19 cellular contexts compared by ENCODE assay signal in genomic region chr9:4324513-4324912, GRCh38. TPM values are rescaled to one million over a fixed set of nuclear protein-coding genes. Genes with fewer than 3 reads are reported as not detected.
DNase-seq lines count a peak whose midpoint lies in the region; ATAC-seq, FAIRE-seq and TF ChIP-seq lines count a peak whose summit lies in the region.
"Had no signal": no experiment of that assay in that cellular context is flagged by ENCODE, and none has a peak within 500 bp of the region (broad histone marks: within the 10 kb centered on the region; RNA-seq: fewer than 3 reads in every experiment).

No MANE protein-coding gene starts in this region.

- H3K9me3 ChIP-seq in astrocyte (ENCODE audit: insufficient read depth, low read depth, low read length) (no peaks in the 10 kb centered on the region), sigmoid colon (no peaks in the 10 kb centered on the region), upper lobe of left lung (no peaks in the 10 kb centered on the region)
- H3K9me3 ChIP-seq: esophagus squamous epithelium, lower lobe of right lung, right atrium auricular region, SJSA1, tibial artery had no signal

- no peak overlapping the region for H3K9ac ChIP-seq in astrocyte (ENCODE audit: low read length)

- peak overlapping the region; percentile 41 for H2AFZ ChIP-seq in astrocyte (ENCODE audit: low read depth, low read length)

- 61 to 88% methylated on average over 2 of the region's 2 CpGs for WGBS in sigmoid colon, 2 donors
- 75 to 76% methylated on average over 2 of the region's 2 CpGs for WGBS in upper lobe of left lung, 2 donors

- intact Hi-C loops in sigmoid colon (cut with DNase I) = no loop called here

- H3K36me3 Mint-ChIP-seq in astrocyte (ENCODE audit: low read depth, unreplicated experiment) = peaks cover 2% of the 10 kb centered on the region

- TF ChIP-seq EP300 in sigmoid colon (IDR thresholded peaks at IDR 0.05) (no peak), upper lobe of left lung (IDR thresholded peaks at IDR 0.05) (no peak)

- H3K9me3 Mint-ChIP-seq in astrocyte (ENCODE audit: unreplicated experiment) = peaks cover 4% of the 10 kb centered on the region
- H3K9me3 Mint-ChIP-seq: dendritic cell treated with granulocyte-macrophage colony-stimulating factor and Interleukin-4, amounts not matched to agents 40 ng/mL and 50 ng/mL, for 4 days had no signal

- FAIRE-seq in astrocyte (lab: Jason Lieb, UNC) = no peak

- H3K27me3 ChIP-seq in astrocyte (ENCODE audit: insufficient read depth, low read length) (no peaks in the 10 kb centered on the region), sigmoid colon (no peaks in the 10 kb centered on the region), upper lobe of left lung (no peaks in the 10 kb centered on the region)
- H3K27me3 ChIP-seq: esophagus squamous epithelium, right atrium auricular region, SJSA1, tibial artery had no signal

- no peak for ATAC-seq in upper lobe of left lung (ENCODE audit: low FRiP score in 2 of 2)
- ATAC-seq: lower lobe of right lung had no signal

- TF ChIP-seq POLR2A in sigmoid colon (IDR thresholded peaks at IDR 0.05) (no peak), upper lobe of left lung (IDR thresholded peaks at IDR 0.05) (no peak)

- H3K27ac ChIP-seq in astrocyte (ENCODE audit: low read depth, low read length) = peak overlapping the region; percentile 36
- no peak overlapping the region for H3K27ac ChIP-seq in sigmoid colon
- no peak overlapping the region for H3K27ac ChIP-seq in upper lobe of left lung
- H3K27ac ChIP-seq: esophagus squamous epithelium, lower lobe of right lung, right atrium auricular region, SJSA1 had no signal

- no peak overlapping the region for H3K4me3 ChIP-seq in astrocyte (ENCODE audit: insufficient read depth, low read depth, low read length)
- H3K4me3 ChIP-seq in sigmoid colon = no peak overlapping the region
- H3K4me3 ChIP-seq in upper lobe of left lung = no peak overlapping the region
- H3K4me3 ChIP-seq: esophagus squamous epithelium, lower lobe of right lung, right atrium auricular region, SJSA1, tibial artery had no signal

- H3K4me1 ChIP-seq in astrocyte (ENCODE audit: insufficient read depth, low read length) (peaks cover 21% of the 10 kb centered on the region), sigmoid colon (no peaks in the 10 kb centered on the region), upper lobe of left lung (no peaks in the 10 kb centered on the region)
- H3K4me1 ChIP-seq: lower lobe of right lung, right atrium auricular region had no signal

- no peaks in the 10 kb centered on the region for H4K20me1 ChIP-seq in astrocyte (ENCODE audit: insufficient read depth, low read length)

- DNase-seq in A172 (ENCODE audit: low spot score) = peak; percentile 70
- DNase-seq in HCEC 1CT = peak; percentile 81
- peak; percentile 88 for DNase-seq in astrocyte (ENCODE audit: low read depth)
- peak; percentile 88 for DNase-seq in iris pigment epithelial cell (ENCODE audit: low read depth)
- no peak for DNase-seq in NCI-H69 (lab: John Stamatoyannopoulos, UW)
- DNase-seq in sigmoid colon = no peak
- no peak for DNase-seq in upper lobe of left lung
- no peak for DNase-seq in mucosa of gallbladder (ENCODE audit: low spot score)
- DNase-seq: activated CD4-positive, alpha-beta T cell treated with anti-CD3 and anti-CD28 coated beads, Interleukin-2, amount 50 U/mL, for 1 hour; amniotic stem cell; esophagus squamous epithelium; lower lobe of right lung; NCI-H1092 treated with DMSO at 0.1 percent for 48 hours; NCI-H2227 treated with DMSO at 0.1 percent for 48 hours; nephron progenitor cell; tibial artery had no signal

- H3K36me3 ChIP-seq in astrocyte (ENCODE audit: insufficient read depth, low read length) = no peaks in the 10 kb centered on the region
- no peaks in the 10 kb centered on the region for H3K36me3 ChIP-seq in sigmoid colon
- H3K36me3 ChIP-seq in upper lobe of left lung = no peaks in the 10 kb centered on the region
- H3K36me3 ChIP-seq: esophagus squamous epithelium, lower lobe of right lung, right atrium auricular region, SJSA1, tibial artery had no signal

- H3K79me2 ChIP-seq in astrocyte (ENCODE audit: insufficient read depth, low read length) = no peaks in the 10 kb centered on the region

- TF ChIP-seq CTCF in astrocyte (IDR thresholded peaks at IDR 0.05; ENCODE audit: insufficient read depth, low read depth, low read length) = no peak
- no peak for TF ChIP-seq CTCF in sigmoid colon (IDR thresholded peaks at IDR 0.05)
- TF ChIP-seq CTCF in upper lobe of left lung (IDR thresholded peaks at IDR 0.05) = no peak

- no peak overlapping the region for H3K4me3 Mint-ChIP-seq in astrocyte (ENCODE audit: unreplicated experiment)
- H3K4me3 Mint-ChIP-seq: dendritic cell treated with granulocyte-macrophage colony-stimulating factor and Interleukin-4, amounts not matched to agents 40 ng/mL and 50 ng/mL, for 4 days; nephron progenitor cell had no signal

- no peak overlapping the region for H3K27ac Mint-ChIP-seq in astrocyte (ENCODE audit: unreplicated experiment)
- H3K27ac Mint-ChIP-seq: dendritic cell treated with granulocyte-macrophage colony-stimulating factor and Interleukin-4, amounts not matched to agents 40 ng/mL and 50 ng/mL, for 4 days; nephron progenitor cell had no signal

- no peaks in the 10 kb centered on the region for H3K27me3 Mint-ChIP-seq in astrocyte (ENCODE audit: low read depth, unreplicated experiment)
- H3K27me3 Mint-ChIP-seq: dendritic cell treated with granulocyte-macrophage colony-stimulating factor and Interleukin-4, amounts not matched to agents 40 ng/mL and 50 ng/mL, for 4 days had no signal

- H3K4me2 ChIP-seq in astrocyte (ENCODE audit: low read length) = peak overlapping the region; percentile 7

- peaks cover 18% of the 10 kb centered on the region for H3K4me1 Mint-ChIP-seq in astrocyte (ENCODE audit: low read depth, unreplicated experiment)

RNA-seq across cellular contexts. Expression of gene GLIS3, which starts 24.6 kb away (rescaled TPM):
- total RNA-seq in A172 (2014; rRNA removed; shearing (Covaris generic)) = 8.7 and 12.7 TPM in 2 replicates
- total RNA-seq in astrocyte (78.4 and 81.9 TPM in 2 replicates), sigmoid colon (10 to 100 TPM; 13.2 to 19.1 (median 17.9) TPM), upper lobe of left lung (10 to 100 TPM; 17.5 to 67.1 (median 31.2) TPM), mucosa of gallbladder (120 TPM)
- 1 to 10 TPM; 1.2 to 3.0 (median 1.4) TPM for polyA plus RNA-seq in sigmoid colon

Comparison
In these comparisons a context has a peak if more than half of its experiments do, and no peak if none do; other contexts are left out.
1. DNase-seq: peak in A172 (single experiment), HCEC 1CT (single experiment), astrocyte (single experiment) and iris pigment epithelial cell (single experiment); none in NCI-H69 (single experiment), sigmoid colon (single experiment), upper lobe of left lung (0 of 2) and mucosa of gallbladder (single experiment).